Comparison of ENCODE assay signal across 14 cellular contexts in the genomic region with DNA sequence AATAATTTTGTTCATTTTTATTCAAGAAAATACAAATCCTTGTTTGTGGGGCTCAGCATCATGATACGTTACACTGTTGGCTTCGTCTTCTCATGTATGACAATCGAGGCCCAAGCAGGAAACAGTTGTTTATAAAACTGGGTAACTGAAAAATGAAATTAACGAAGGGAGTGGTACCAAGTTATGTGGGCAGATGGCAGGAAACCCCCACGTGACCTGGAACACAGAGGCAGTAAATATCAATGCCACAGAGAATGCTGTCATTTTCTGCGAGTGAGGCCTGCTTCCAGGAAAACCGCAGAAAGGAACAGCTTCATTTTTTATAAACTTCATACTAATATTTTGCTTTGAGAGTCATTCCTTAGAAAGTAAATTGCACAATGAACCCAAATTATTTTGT.
DNase-seq lines count a peak whose midpoint lies in the region; ATAC-seq and TF ChIP-seq lines count a peak whose summit lies in the region.
"Had no signal": no experiment of that assay in that cellular context is flagged by ENCODE, and none has a peak within 500 bp of the region (broad histone marks: within the 10 kb centered on the region; RNA-seq: fewer than 3 reads in every experiment).

No MANE protein-coding gene starts in this region.

- no peaks in the 10 kb centered on the region for H3K36me3 Mint-ChIP-seq in CD8-positive, alpha-beta T cell
- peaks cover 5% of the 10 kb centered on the region for H3K36me3 Mint-ChIP-seq in activated naive CD4-positive, alpha-beta T cell treated with anti-CD3 and anti-CD28 coated beads for 36 hours (ENCODE audit: low read depth)
- H3K36me3 Mint-ChIP-seq in Calu3 (ENCODE audit: insufficient read depth, unreplicated experiment) = no peaks in the 10 kb centered on the region

- POLR2A ChIA-PET in CD8-positive, alpha-beta T cell (lab: Charles Lee) = no interaction called here

- H3K27me3 ChIP-seq in CD8-positive, alpha-beta T cell (ENCODE audit: insufficient read depth, low read length) = no peaks in the 10 kb centered on the region
- H3K27me3 ChIP-seq: cardiac muscle cell, sigmoid colon had no signal

- peak in 5 of 7 experiments; percentile 29 to 59 (median 46) for DNase-seq in CD8-positive, alpha-beta T cell
- DNase-seq in NOMO-1 treated with dmso at 0.1 percent for 144 hours (lab: John Stamatoyannopoulos, UW; ENCODE audit: unreplicated experiment) = peak; percentile 45
- peak; percentile 74 for DNase-seq in activated naive CD4-positive, alpha-beta T cell treated with anti-CD3 and anti-CD28 coated beads for 36 hours
- peak; percentile 5 to 29 for DNase-seq in stimulated activated CD4-positive, alpha-beta T cell treated with anti-CD3 and anti-CD28 coated beads, Interleukin-1b, Interleukin-23, amount 100 ng/mL, for 4 hours (ENCODE audit: low read depth in 2 of 2)
- DNase-seq in activated gamma-delta T cell (lab: John Stamatoyannopoulos, UW) = no peak
- no peak for DNase-seq in omental fat pad (ENCODE audit: low spot score)
- DNase-seq in Calu3 = no peak
- DNase-seq: SHP77, sigmoid colon had no signal

- BruUV-seq in Calu3 (replicated peaks; lab: Mats Ljungman, UMichigan) = no TSS peak

- peak overlapping the region; percentile 42 for H3K4me3 Mint-ChIP-seq in CD8-positive, alpha-beta T cell
- peak overlapping the region; percentile 15 for H3K4me3 Mint-ChIP-seq in activated naive CD4-positive, alpha-beta T cell treated with anti-CD3 and anti-CD28 coated beads for 36 hours
- H3K4me3 Mint-ChIP-seq in Calu3 (ENCODE audit: low read depth, unreplicated experiment) = no peak overlapping the region

- no peak for TF ChIP-seq CTCF in CD8-positive, alpha-beta T cell (IDR thresholded peaks at IDR 0.05)
- TF ChIP-seq CTCF in omental fat pad (IDR thresholded peaks at IDR 0.05) = no peak
- TF ChIP-seq CTCF in Calu3 (IDR thresholded peaks at IDR 0.05; ENCODE audit: unreplicated experiment) = no peak

- H3K9me3 Mint-ChIP-seq in CD8-positive, alpha-beta T cell = peaks cover 2% of the 10 kb centered on the region
- peaks cover 3% of the 10 kb centered on the region for H3K9me3 Mint-ChIP-seq in activated naive CD4-positive, alpha-beta T cell treated with anti-CD3 and anti-CD28 coated beads for 36 hours
- H3K9me3 Mint-ChIP-seq in Calu3 (ENCODE audit: low read depth, unreplicated experiment) = peaks cover 12% of the 10 kb centered on the region

- intact Hi-C loops in CD8-positive, alpha-beta T cell (cut with DNase I, micrococcal nuclease) = no loop called here
- intact Hi-C loops in activated naive CD4-positive, alpha-beta T cell treated with anti-CD3 and anti-CD28 coated beads for 36 hours (cut with micrococcal nuclease) = loop anchor here (1.0 kb wide), 1 partner anchor 111 kb away; no protein-coding TSS in a partner anchor
- intact Hi-C loops in Calu3 (cut with micrococcal nuclease; ENCODE audit: unreplicated experiment) = no loop called here

- peak; percentile 59 for ATAC-seq in CD8-positive, alpha-beta T cell
- no peak for ATAC-seq in omental fat pad (ENCODE audit: low FRiP score)
- ATAC-seq in HG03520 (IDR thresholded peaks at IDR 0.05; ENCODE audit: unreplicated experiment) = no peak
- ATAC-seq: esophagus mucosa, HCT116 had no signal

- H3K27ac Mint-ChIP-seq in CD8-positive, alpha-beta T cell = peak overlapping the region; percentile 93
- H3K27ac Mint-ChIP-seq in activated naive CD4-positive, alpha-beta T cell treated with anti-CD3 and anti-CD28 coated beads for 36 hours = peak overlapping the region; percentile 94
- H3K27ac Mint-ChIP-seq in Calu3 (ENCODE audit: unreplicated experiment) = no peak overlapping the region

- H3K4me3 ChIP-seq in CD8-positive, alpha-beta T cell (ENCODE audit: low read depth, low read length) = no peak overlapping the region
- H3K4me3 ChIP-seq: cardiac muscle cell, sigmoid colon had no signal

- H3K9me3 ChIP-seq in CD8-positive, alpha-beta T cell (ENCODE audit: low read length) = no peaks in the 10 kb centered on the region
- H3K9me3 ChIP-seq: sigmoid colon had no signal

- peaks cover 23% of the 10 kb centered on the region for H3K4me1 ChIP-seq in CD8-positive, alpha-beta T cell (ENCODE audit: insufficient read depth, low read length)
- H3K4me1 ChIP-seq: sigmoid colon had no signal

- H3K36me3 ChIP-seq in CD8-positive, alpha-beta T cell (ENCODE audit: insufficient read depth, low read length) = no peaks in the 10 kb centered on the region
- H3K36me3 ChIP-seq: cardiac muscle cell, sigmoid colon had no signal

- CTCF ChIA-PET in CD8-positive, alpha-beta T cell (lab: Charles Lee) = no interaction called here
- CTCF ChIA-PET in activated naive CD4-positive, alpha-beta T cell treated with anti-CD3 and anti-CD28 coated beads for 36 hours (lab: Charles Lee) = no interaction called here
- CTCF ChIA-PET in Calu3 (lab: Charles Lee) = no interaction called here

- peaks cover 26% of the 10 kb centered on the region for H3K4me1 Mint-ChIP-seq in CD8-positive, alpha-beta T cell (ENCODE audit: low read depth)
- H3K4me1 Mint-ChIP-seq in activated naive CD4-positive, alpha-beta T cell treated with anti-CD3 and anti-CD28 coated beads for 36 hours (ENCODE audit: low read depth) = peaks cover 23% of the 10 kb centered on the region
- no peaks in the 10 kb centered on the region for H3K4me1 Mint-ChIP-seq in Calu3 (ENCODE audit: low read depth, unreplicated experiment)

- H3K27me3 Mint-ChIP-seq in CD8-positive, alpha-beta T cell (ENCODE audit: low read depth) = no peaks in the 10 kb centered on the region
- no peaks in the 10 kb centered on the region for H3K27me3 Mint-ChIP-seq in activated naive CD4-positive, alpha-beta T cell treated with anti-CD3 and anti-CD28 coated beads for 36 hours (ENCODE audit: low read depth)
- no peaks in the 10 kb centered on the region for H3K27me3 Mint-ChIP-seq in Calu3 (ENCODE audit: unreplicated experiment)

- peak overlapping the region; percentile 56 for H3K27ac ChIP-seq in CD8-positive, alpha-beta T cell (ENCODE audit: low read depth, low read length)
- H3K27ac ChIP-seq: C4-2B, cardiac muscle cell, sigmoid colon had no signal

Comparison
In these comparisons a context has a peak if more than half of its experiments do, and no peak if none do; other contexts are left out.
1. DNase-seq: peak in CD8-positive, alpha-beta T cell (5 of 7), NOMO-1 treated with dmso at 0.1 percent for 144 hours (single experiment), activated naive CD4-positive, alpha-beta T cell treated with anti-CD3 and anti-CD28 coated beads for 36 hours (single experiment) and stimulated activated CD4-positive, alpha-beta T cell treated with anti-CD3 and anti-CD28 coated beads, Interleukin-1b, Interleukin-23, amount 100 ng/mL, for 4 hours (2 of 2); none in activated gamma-delta T cell (single experiment), omental fat pad (single experiment) and Calu3 (single experiment).